ENCODE assay signal across 9 cellular contexts in genomic region chr3:57179580-57180410, GRCh38. TPM values are rescaled to one million over a fixed set of nuclear protein-coding genes. Genes with fewer than 3 reads are reported as not detected.
DNase-seq lines count a peak whose midpoint lies in the region; ATAC-seq and TF ChIP-seq lines count a peak whose summit lies in the region.
"Had no signal": no experiment of that assay in that cellular context is flagged by ENCODE, and none has a peak within 500 bp of the region (broad histone marks: within the 10 kb centered on the region; RNA-seq: fewer than 3 reads in every experiment).

No MANE protein-coding gene starts in this region.

- no peaks in the 10 kb centered on the region for H3K4me1 Mint-ChIP-seq in HFFc6 (ENCODE audit: low read depth)
- no peaks in the 10 kb centered on the region for H3K4me1 Mint-ChIP-seq in activated naive CD8-positive, alpha-beta T cell treated with anti-CD3 and anti-CD28 coated beads, Interleukin-2, amount 50 U/mL, for 24 hours

- WGBS in spleen, 5 donors = 69 to 83% (median 79%) methylated on average over 5 of the region's 5 CpGs

- no peak overlapping the region for H3K4me3 Mint-ChIP-seq in HFFc6
- no peak overlapping the region for H3K4me3 Mint-ChIP-seq in activated naive CD8-positive, alpha-beta T cell treated with anti-CD3 and anti-CD28 coated beads, Interleukin-2, amount 50 U/mL, for 24 hours

- no peak for TF ChIP-seq POLR2A in spleen (IDR thresholded peaks at IDR 0.05)

- no peaks in the 10 kb centered on the region for H3K9me3 Mint-ChIP-seq in HFFc6
- no peaks in the 10 kb centered on the region for H3K9me3 Mint-ChIP-seq in activated naive CD8-positive, alpha-beta T cell treated with anti-CD3 and anti-CD28 coated beads, Interleukin-2, amount 50 U/mL, for 24 hours

- peak; percentile 69 for TF ChIP-seq CTCF in HFFc6 (IDR thresholded peaks at IDR 0.05)
- peak; percentile 62 for TF ChIP-seq CTCF in kidney epithelial cell (IDR thresholded peaks at IDR 0.05; ENCODE audit: insufficient read depth, low read length, poor library complexity, severe bottlenecking)
- TF ChIP-seq CTCF in spleen (IDR thresholded peaks at IDR 0.05 in 8 of 11, conservative IDR thresholded peaks at IDR 0.05 in 3 of 11) = peak in 2 of 11 experiments; percentile 22 to 23

- H3K36me3 ChIP-seq in kidney epithelial cell (ENCODE audit: control insufficient read depth, insufficient read depth, low read length) = no peaks in the 10 kb centered on the region
- H3K36me3 ChIP-seq in spleen = no peaks in the 10 kb centered on the region

- H3K36me3 Mint-ChIP-seq in HFFc6 (ENCODE audit: low read depth) = no peaks in the 10 kb centered on the region
- H3K36me3 Mint-ChIP-seq in activated naive CD8-positive, alpha-beta T cell treated with anti-CD3 and anti-CD28 coated beads, Interleukin-2, amount 50 U/mL, for 24 hours (ENCODE audit: low read depth) = no peaks in the 10 kb centered on the region

- H3K27ac Mint-ChIP-seq in HFFc6 = no peak overlapping the region
- H3K27ac Mint-ChIP-seq in activated naive CD8-positive, alpha-beta T cell treated with anti-CD3 and anti-CD28 coated beads, Interleukin-2, amount 50 U/mL, for 24 hours = no peak overlapping the region

- H3K27ac ChIP-seq in spleen = no peak overlapping the region

- H3K27me3 ChIP-seq in kidney epithelial cell (ENCODE audit: control insufficient read depth, insufficient read depth, low read length) (no peaks in the 10 kb centered on the region), spleen (replicated peaks in 1 of 7) (no peaks in the 10 kb centered on the region)

- DNase-seq in Caki2 (ENCODE audit: low read depth) = peak; percentile 6
- DNase-seq in HFFc6 = peak; percentile 20
- peak; percentile 62 for DNase-seq in SW480 (ENCODE audit: low spot score)
- DNase-seq in kidney epithelial cell (ENCODE audit: low read depth) = no peak
- no peak for DNase-seq in spleen
- DNase-seq in activated naive CD8-positive, alpha-beta T cell treated with anti-CD3 and anti-CD28 coated beads, Interleukin-2, amount 50 U/mL, for 24 hours = no peak
- no peak for DNase-seq in foreskin melanocyte
- no peak for DNase-seq in effector CD8-positive, alpha-beta T cell (lab: John Stamatoyannopoulos, UW)
- DNase-seq: NCI-H774 had no signal

- in situ Hi-C loops in Caki2 (cut with HindIII; ENCODE audit: low pct_unique_long_range_greater_than_20kb, low sequenced_read_pairs) = no loop called here

- peaks cover 29% of the 10 kb centered on the region for H3K27me3 Mint-ChIP-seq in HFFc6 (ENCODE audit: insufficient read depth)
- H3K27me3 Mint-ChIP-seq in activated naive CD8-positive, alpha-beta T cell treated with anti-CD3 and anti-CD28 coated beads, Interleukin-2, amount 50 U/mL, for 24 hours = peaks cover 4% of the 10 kb centered on the region

- ATAC-seq in activated naive CD8-positive, alpha-beta T cell treated with anti-CD3 and anti-CD28 coated beads, Interleukin-2, amount 50 U/mL, for 24 hours = no peak

- peaks cover 0 to 5% (median 0%) of the 10 kb centered on the region in 6 donors for H3K4me1 ChIP-seq in spleen

- H3K9me3 ChIP-seq in spleen = no peaks in the 10 kb centered on the region

- intact Hi-C loops in spleen (cut with DNase I; ENCODE audit: low total_unique reads) = no loop called here

- H3K4me3 ChIP-seq in kidney epithelial cell (ENCODE audit: low read depth, low read length) (no peak overlapping the region), spleen (no peak overlapping the region)

RNA-seq across cellular contexts. Expression of gene IL17RD, which starts 14.6 kb away (rescaled TPM):
- 0.81 and 2.6 TPM in 2 replicates for total RNA-seq in Caki2 (2014; rRNA removed; shearing (Covaris generic); ENCODE audit: low replicate concordance)
- under 1 TPM in 4 of 6 experiments, not detected in 2; 0.05 to 0.26 (median 0.13) TPM for total RNA-seq in HFFc6 (2021; fragmentation: NEBNext Ultra II Directional; extraction: Animal tissue kit (Norgen Biotek cat#: 25700))
- 25.7 and 28.7 TPM in 2 replicates for total RNA-seq in kidney epithelial cell
- total RNA-seq in spleen = 10 to 100 TPM in 1 of 7 donors, 1 to 10 TPM in 6; 1.7 to 15.9 (median 3.8) TPM
- under 1 TPM; 0.20 to 0.58 (median 0.35) TPM for polyA plus RNA-seq in spleen

RNA-seq across cellular contexts. Expression of gene HESX1, which starts 20.0 kb away (rescaled TPM):
- total RNA-seq in Caki2 (2014; rRNA removed; shearing (Covaris generic); ENCODE audit: low replicate concordance) = 0.84 and 1.7 TPM in 2 replicates
- under 1 TPM in 1 of 6 experiments, not detected in 5; 0.18 TPM for total RNA-seq in HFFc6 (2021; fragmentation: NEBNext Ultra II Directional; extraction: Animal tissue kit (Norgen Biotek cat#: 25700))
- total RNA-seq in kidney epithelial cell = 2.9 and 3.8 TPM in 2 replicates
- 1 to 10 TPM in 4 of 7 donors, under 1 TPM in 1, not detected in 2; 0.70 to 1.8 (median 1.3) TPM for total RNA-seq in spleen
- polyA plus RNA-seq in spleen = 1 to 10 TPM; 2.4 to 3.4 (median 3.2) TPM

RNA-seq across cellular contexts. Expression of gene APPL1, which starts 47.7 kb away (rescaled TPM):
- 24.4 and 29.3 TPM in 2 replicates for total RNA-seq in Caki2 (2014; rRNA removed; shearing (Covaris generic); ENCODE audit: low replicate concordance)
- 10 to 100 TPM; 17.3 to 25.2 (median 24.0) TPM for total RNA-seq in HFFc6 (2021; fragmentation: NEBNext Ultra II Directional; extraction: Animal tissue kit (Norgen Biotek cat#: 25700))
- total RNA-seq in kidney epithelial cell (25.9 and 30.9 TPM in 2 replicates), spleen (10 to 100 TPM; 40.4 to 49.5 (median 42.6) TPM)
- 10 to 100 TPM; 10.0 to 14.8 (median 12.7) TPM for polyA plus RNA-seq in spleen

Comparison
In these comparisons a context has a peak if more than half of its experiments do, and no peak if none do; other contexts are left out.
1. DNase-seq: peak in Caki2 (single experiment), HFFc6 (single experiment) and SW480 (single experiment); none in kidney epithelial cell (single experiment), spleen (single experiment), activated naive CD8-positive, alpha-beta T cell treated with anti-CD3 and anti-CD28 coated beads, Interleukin-2, amount 50 U/mL, for 24 hours (single experiment), foreskin melanocyte (single experiment) and effector CD8-positive, alpha-beta T cell (single experiment).